ENCODE assay signal across 17 cellular contexts in the genomic region with DNA sequence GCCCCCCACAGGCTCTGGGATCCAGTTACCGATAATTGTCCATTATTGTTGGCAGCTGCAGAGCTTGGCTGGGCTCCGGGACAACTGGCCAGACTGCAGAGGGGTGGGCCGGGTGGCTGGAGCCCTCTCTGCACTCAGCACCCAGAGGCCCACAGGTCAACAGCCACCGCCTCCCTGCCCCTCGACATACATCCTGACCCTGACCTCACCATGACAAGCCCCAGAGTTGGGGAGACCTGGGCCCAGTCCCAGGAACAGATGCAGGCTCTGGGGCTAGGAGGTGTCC. TPM values are rescaled to one million over a fixed set of nuclear protein-coding genes. Genes with fewer than 3 reads are reported as not detected.
DNase-seq lines count a peak whose midpoint lies in the region; TF ChIP-seq lines count a peak whose summit lies in the region.
"Had no signal": no experiment of that assay in that cellular context is flagged by ENCODE, and none has a peak within 500 bp of the region (broad histone marks: within the 10 kb centered on the region; RNA-seq: fewer than 3 reads in every experiment).

No MANE protein-coding gene starts in this region.

- intact Hi-C loops in stomach (cut with DNase I; ENCODE audit: low total_unique reads) = loop anchor here (5.0 kb wide), 1 partner anchor 193 kb away; no protein-coding TSS in a partner anchor

- peaks cover 0 to 36% (median 15%) of the 10 kb centered on the region in 3 donors for H3K27me3 ChIP-seq in stomach

- DNase-seq in NCI-H1105 treated with DMSO at 0.1 percent for 48 hours (lab: John Stamatoyannopoulos, UW) (peak; percentile 5), NCI-H1105 (lab: John Stamatoyannopoulos, UW) (no peak), NCI-H1092 (lab: John Stamatoyannopoulos, UW) (peak; percentile 37), SK-N-DZ (ENCODE audit: low spot score) (peak; percentile 56), pons (ENCODE audit: low spot score) (peak; percentile 34), NCI-H524 treated with DMSO at 0.1 percent for 48 hours (lab: John Stamatoyannopoulos, UW) (no peak), islet precursor cell (no peak), stomach (no peak)
- DNase-seq: body of pancreas; colonic mucosa; left lung; NCI-H446; stimulated activated CD4-positive, alpha-beta T cell treated with anti-CD3 and anti-CD28 coated beads, Interleukin-15, amount 100 ng/mL, for 24 hours; SW 1271 had no signal

- no peak for TF ChIP-seq EP300 in stomach (IDR thresholded peaks at IDR 0.05)

- 67 to 89% (median 83%) methylated on average over 2 to 5 of the region's 5 CpGs for WGBS in stomach, 5 donors

- no peaks in the 10 kb centered on the region for H3K36me3 ChIP-seq in stomach
- H3K36me3 ChIP-seq: colonic mucosa, left lung had no signal

- TF ChIP-seq POLR2A in stomach (IDR thresholded peaks at IDR 0.05) = no peak

- no peaks in the 10 kb centered on the region for H3K9me3 ChIP-seq in stomach
- H3K9me3 ChIP-seq: body of pancreas, colonic mucosa, left lung had no signal

- no peak overlapping the region for H3K27ac ChIP-seq in stomach
- H3K27ac ChIP-seq: body of pancreas, colonic mucosa, left lung, RWPE1 had no signal

- H3K4me1 ChIP-seq in stomach = peaks cover 10 to 17% (median 12%) of the 10 kb centered on the region in 4 donors
- H3K4me1 ChIP-seq: colonic mucosa had no signal

- no peak for TF ChIP-seq CTCF in stomach (IDR thresholded peaks at IDR 0.05)

- no peak overlapping the region for H3K4me3 ChIP-seq in stomach
- H3K4me3 ChIP-seq: body of pancreas, colonic mucosa, K562, left lung had no signal

RNA-seq across cellular contexts. Expression of gene PTH1R, which starts 22.4 kb away (rescaled TPM):
- 0.43 and 0.46 TPM in 2 replicates for polyA plus RNA-seq in SK-N-DZ (2014; cell fraction: cytosol; rRNA removed)
- 1.3 and 2.0 TPM in 2 replicates for polyA plus RNA-seq in SK-N-DZ (2014; cell fraction: nucleus; rRNA removed)
- total RNA-seq in stomach = 1 to 10 TPM; 2.6 to 4.0 (median 3.5) TPM
- 10 to 100 TPM in 2 of 3 donors, 1 to 10 TPM in 1; 8.4 to 22.4 (median 20.9) TPM for polyA plus RNA-seq in stomach
- total RNA-seq: activated T-helper 1 cell treated with anti-CD3 and anti-CD28 coated beads, Interleukin-12 subunit alpha, Interleukin-12 subunit beta, Interleukin-2, Interleukin-4 antibody, amounts not matched to agents 30 ng/mL and 10 ng/mL and 1 ng/mL, durations not matched to agents 14 hours and 24 hours and 36 hours; K562 had no signal
- polyA plus RNA-seq: K562 had no signal

RNA-seq across cellular contexts. Expression of gene MYL3, which starts 36.7 kb away (rescaled TPM):
- not detected in 2 replicates for polyA plus RNA-seq in SK-N-DZ (2014; cell fraction: cytosol; rRNA removed)
- not detected in 2 replicates for polyA plus RNA-seq in SK-N-DZ (2014; cell fraction: nucleus; rRNA removed)
- total RNA-seq in stomach = 1 to 10 TPM in 1 of 5 donors, not detected in 4; 3.1 TPM
- 10 to 100 TPM in 1 of 3 donors, 1 to 10 TPM in 2; 1.5 to 11.5 (median 6.8) TPM for polyA plus RNA-seq in stomach
- total RNA-seq: activated T-helper 1 cell treated with anti-CD3 and anti-CD28 coated beads, Interleukin-12 subunit alpha, Interleukin-12 subunit beta, Interleukin-2, Interleukin-4 antibody, amounts not matched to agents 30 ng/mL and 10 ng/mL and 1 ng/mL, durations not matched to agents 14 hours and 24 hours and 36 hours had no signal

Comparison
In these comparisons a context has a peak if more than half of its experiments do, and no peak if none do; other contexts are left out.
1. DNase-seq: peak in NCI-H1105 treated with DMSO at 0.1 percent for 48 hours (single experiment), NCI-H1092 (single experiment), SK-N-DZ (single experiment) and pons (single experiment); none in NCI-H1105 (single experiment), NCI-H524 treated with DMSO at 0.1 percent for 48 hours (single experiment), islet precursor cell (single experiment) and stomach (single experiment).